In the genomic region with DNA sequence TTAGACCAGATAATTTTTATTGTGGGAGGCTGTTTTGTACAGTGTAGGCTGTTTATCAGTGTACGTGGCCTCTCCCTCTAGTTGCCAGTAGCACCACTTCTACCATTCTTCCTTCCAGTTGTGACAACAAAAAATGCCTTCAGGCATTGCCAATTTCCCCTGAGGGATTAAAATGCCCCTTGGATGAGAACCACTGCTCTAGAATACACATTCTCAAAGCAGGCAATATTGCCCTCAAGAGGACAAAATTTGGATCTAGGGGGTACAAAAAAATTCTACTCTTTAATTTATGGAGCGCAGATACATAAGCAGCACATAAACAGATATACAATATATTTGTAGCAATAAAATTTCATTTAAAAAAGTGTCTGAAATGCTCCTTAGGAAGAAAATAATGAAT, we compare ENCODE assay signal across 2 cellular contexts.
TF ChIP-seq lines count a peak whose summit lies in the region.

No MANE protein-coding gene starts in this region.

TF ChIP-seq in HCT116, 20 proteins besides CTCF, POLR2A, EP300 and RAD21 (continued from another document):
- TF ChIP-seq, protein P1, sequence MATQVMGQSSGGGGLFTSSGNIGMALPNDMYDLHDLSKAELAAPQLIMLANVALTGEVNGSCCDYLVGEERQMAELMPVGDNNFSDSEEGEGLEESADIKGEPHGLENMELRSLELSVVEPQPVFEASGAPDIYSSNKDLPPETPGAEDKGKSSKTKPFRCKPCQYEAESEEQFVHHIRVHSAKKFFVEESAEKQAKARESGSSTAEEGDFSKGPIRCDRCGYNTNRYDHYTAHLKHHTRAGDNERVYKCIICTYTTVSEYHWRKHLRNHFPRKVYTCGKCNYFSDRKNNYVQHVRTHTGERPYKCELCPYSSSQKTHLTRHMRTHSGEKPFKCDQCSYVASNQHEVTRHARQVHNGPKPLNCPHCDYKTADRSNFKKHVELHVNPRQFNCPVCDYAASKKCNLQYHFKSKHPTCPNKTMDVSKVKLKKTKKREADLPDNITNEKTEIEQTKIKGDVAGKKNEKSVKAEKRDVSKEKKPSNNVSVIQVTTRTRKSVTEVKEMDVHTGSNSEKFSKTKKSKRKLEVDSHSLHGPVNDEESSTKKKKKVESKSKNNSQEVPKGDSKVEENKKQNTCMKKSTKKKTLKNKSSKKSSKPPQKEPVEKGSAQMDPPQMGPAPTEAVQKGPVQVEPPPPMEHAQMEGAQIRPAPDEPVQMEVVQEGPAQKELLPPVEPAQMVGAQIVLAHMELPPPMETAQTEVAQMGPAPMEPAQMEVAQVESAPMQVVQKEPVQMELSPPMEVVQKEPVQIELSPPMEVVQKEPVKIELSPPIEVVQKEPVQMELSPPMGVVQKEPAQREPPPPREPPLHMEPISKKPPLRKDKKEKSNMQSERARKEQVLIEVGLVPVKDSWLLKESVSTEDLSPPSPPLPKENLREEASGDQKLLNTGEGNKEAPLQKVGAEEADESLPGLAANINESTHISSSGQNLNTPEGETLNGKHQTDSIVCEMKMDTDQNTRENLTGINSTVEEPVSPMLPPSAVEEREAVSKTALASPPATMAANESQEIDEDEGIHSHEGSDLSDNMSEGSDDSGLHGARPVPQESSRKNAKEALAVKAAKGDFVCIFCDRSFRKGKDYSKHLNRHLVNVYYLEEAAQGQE (IDR thresholded peaks at IDR 0.05; ENCODE audit: low read depth), result no peak
- TF ChIP-seq, protein P2, sequence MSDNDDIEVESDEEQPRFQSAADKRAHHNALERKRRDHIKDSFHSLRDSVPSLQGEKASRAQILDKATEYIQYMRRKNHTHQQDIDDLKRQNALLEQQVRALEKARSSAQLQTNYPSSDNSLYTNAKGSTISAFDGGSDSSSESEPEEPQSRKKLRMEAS (IDR thresholded peaks at IDR 0.05), result no peak
- TF ChIP-seq SRF (IDR thresholded peaks at IDR 0.05; ENCODE audit: low read depth), result no peak
- no peak for TF ChIP-seq SIN3A (IDR thresholded peaks at IDR 0.05; ENCODE audit: low read depth)
- no peak for TF ChIP-seq EZH2phosphoT487 (IDR thresholded peaks at IDR 0.05; ENCODE audit: borderline replicate concordance)
- no peak for TF ChIP-seq SP1 (IDR thresholded peaks at IDR 0.05; ENCODE audit: low read depth)
- TF ChIP-seq POLR2AphosphoS5 (IDR thresholded peaks at IDR 0.05; ENCODE audit: low read depth, low read length), result no peak
- no peak for TF ChIP-seq EZH2 (IDR thresholded peaks at IDR 0.05)
- TF ChIP-seq YY1 (IDR thresholded peaks at IDR 0.05; ENCODE audit: extremely low read depth, insufficient replicate concordance, low read depth, low read length), result no peak
- no peak for TF ChIP-seq ELF1 (IDR thresholded peaks at IDR 0.05; ENCODE audit: borderline replicate concordance, low read depth)
- no peak for TF ChIP-seq FOSL1 (IDR thresholded peaks at IDR 0.05; ENCODE audit: low read depth)

TF ChIP-seq in SK-N-SH treated with all-trans-retinoic acid at 6 μM for 48 hours, 23 proteins besides CTCF, POLR2A, EP300 and RAD21 (continued from another document):
- TF ChIP-seq ESRRG (CRISPR knock-in tag; IDR thresholded peaks at IDR 0.05), result no peak
